In the genomic region with DNA sequence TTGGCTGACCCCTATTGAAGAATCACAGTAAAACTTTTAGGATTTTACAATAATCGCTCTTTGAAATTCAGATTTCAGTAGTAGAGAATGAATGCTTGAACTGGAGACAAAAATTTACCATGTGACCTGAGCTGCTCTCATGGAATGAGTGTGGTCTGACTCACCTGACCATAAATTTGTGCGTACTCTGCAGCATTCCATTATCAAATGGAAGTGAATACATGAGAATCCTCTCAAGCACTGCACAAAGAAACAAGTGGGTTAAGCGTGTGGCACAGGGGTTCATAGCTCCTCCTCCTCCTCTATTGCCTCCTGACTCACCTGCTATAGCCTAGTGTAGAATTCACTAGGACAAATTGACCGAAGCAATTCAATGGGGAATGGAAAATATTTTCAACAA, we compare ENCODE assay signal across 26 cellular contexts.
DNase-seq lines count a peak whose midpoint lies in the region; ATAC-seq, FAIRE-seq and TF ChIP-seq lines count a peak whose summit lies in the region.
"Had no signal": no experiment of that assay in that cellular context is flagged by ENCODE, and none has a peak within 500 bp of the region (broad histone marks: within the 10 kb centered on the region; RNA-seq: fewer than 3 reads in every experiment).

No MANE protein-coding gene starts in this region.

- no peak overlapping the region for H3K27ac Mint-ChIP-seq in activated naive CD4-positive, alpha-beta T cell treated with anti-CD3 and anti-CD28 coated beads, Interleukin-2, amount 10 ng/mL, durations not matched to agents 7 days and 5 days
- no peak overlapping the region for H3K27ac Mint-ChIP-seq in activated naive CD8-positive, alpha-beta T cell treated with anti-CD3 and anti-CD28 coated beads for 36 hours
- H3K27ac Mint-ChIP-seq: activated CD4-positive, alpha-beta T cell treated with anti-CD3 and anti-CD28 coated beads, Interleukin-2, amount 10 ng/mL, durations not matched to agents 24 days and 14 days; activated CD8-positive, alpha-beta memory T cell treated with anti-CD3 and anti-CD28 coated beads, Interleukin-2, amount 10 ng/mL, durations not matched to agents 7 days and 5 days; activated naive CD8-positive, alpha-beta T cell treated with anti-CD3 and anti-CD28 coated beads, Interleukin-2, amount 10 ng/mL, durations not matched to agents 7 days and 5 days; activated T-helper 17 cell treated with anti-CD3 and anti-CD28 coated beads, Interleukin-2, amount 50 U/mL, for 72 hours; dendritic cell treated with granulocyte-macrophage colony-stimulating factor and Interleukin-4, amounts not matched to agents 40 ng/mL and 50 ng/mL, for 4 days; memory B cell had no signal

- no peaks in the 10 kb centered on the region for H3K36me3 ChIP-seq in PC-3 (ENCODE audit: low read depth, low read length)
- H3K36me3 ChIP-seq in brain microvascular endothelial cell (replicated peaks), result no peaks in the 10 kb centered on the region
- H3K36me3 ChIP-seq: cardiac muscle cell, HAP-1 had no signal

- no peaks in the 10 kb centered on the region for H3K36me3 Mint-ChIP-seq in activated naive CD4-positive, alpha-beta T cell treated with anti-CD3 and anti-CD28 coated beads, Interleukin-2, amount 10 ng/mL, durations not matched to agents 7 days and 5 days
- no peaks in the 10 kb centered on the region for H3K36me3 Mint-ChIP-seq in activated naive CD8-positive, alpha-beta T cell treated with anti-CD3 and anti-CD28 coated beads for 36 hours
- H3K36me3 Mint-ChIP-seq: activated CD8-positive, alpha-beta memory T cell treated with anti-CD3 and anti-CD28 coated beads, Interleukin-2, amount 10 ng/mL, durations not matched to agents 7 days and 5 days; activated naive CD8-positive, alpha-beta T cell treated with anti-CD3 and anti-CD28 coated beads, Interleukin-2, amount 10 ng/mL, durations not matched to agents 7 days and 5 days; memory B cell had no signal

- H3K79me2 ChIP-seq in PC-3 (ENCODE audit: low read length), result no peaks in the 10 kb centered on the region

- H3K27me3 ChIP-seq in PC-3 (ENCODE audit: low read length), result no peaks in the 10 kb centered on the region
- no peaks in the 10 kb centered on the region for H3K27me3 ChIP-seq in brain microvascular endothelial cell (replicated peaks)
- H3K27me3 ChIP-seq: cardiac muscle cell had no signal

- H3K4me3 ChIP-seq in PC-3 (ENCODE audit: low read length), result no peak overlapping the region
- H3K4me3 ChIP-seq in brain microvascular endothelial cell (ENCODE audit: low read depth, low read length), result no peak overlapping the region
- H3K4me3 ChIP-seq: cardiac muscle cell, HAP-1 had no signal

- H3K9me3 Mint-ChIP-seq in activated naive CD4-positive, alpha-beta T cell treated with anti-CD3 and anti-CD28 coated beads, Interleukin-2, amount 10 ng/mL, durations not matched to agents 7 days and 5 days, result peaks cover 4% of the 10 kb centered on the region
- peaks cover 4% of the 10 kb centered on the region for H3K9me3 Mint-ChIP-seq in activated naive CD8-positive, alpha-beta T cell treated with anti-CD3 and anti-CD28 coated beads for 36 hours

- no peak for TF ChIP-seq CTCF in PC-3 (conservative IDR thresholded peaks at IDR 0.05; ENCODE audit: low read depth, low read length)
- no peak for TF ChIP-seq CTCF in brain microvascular endothelial cell (IDR thresholded peaks at IDR 0.05; ENCODE audit: low read depth, low read length, missing control alignments)

- POLR2A ChIA-PET in PC-3 (lab: Charles Lee; ENCODE audit: unreplicated experiment), result no interaction called here

- no TSS peak for BruUV-seq in PC-3 (replicated peaks; lab: Mats Ljungman, UMichigan)

- H3K27me3 Mint-ChIP-seq in activated naive CD4-positive, alpha-beta T cell treated with anti-CD3 and anti-CD28 coated beads, Interleukin-2, amount 10 ng/mL, durations not matched to agents 7 days and 5 days, result no peaks in the 10 kb centered on the region
- no peaks in the 10 kb centered on the region for H3K27me3 Mint-ChIP-seq in activated naive CD8-positive, alpha-beta T cell treated with anti-CD3 and anti-CD28 coated beads for 36 hours
- H3K27me3 Mint-ChIP-seq: activated CD4-positive, alpha-beta T cell treated with anti-CD3 and anti-CD28 coated beads, Interleukin-2, amount 10 ng/mL, durations not matched to agents 24 days and 14 days; activated CD8-positive, alpha-beta memory T cell treated with anti-CD3 and anti-CD28 coated beads, Interleukin-2, amount 10 ng/mL, durations not matched to agents 7 days and 5 days; activated naive CD8-positive, alpha-beta T cell treated with anti-CD3 and anti-CD28 coated beads, Interleukin-2, amount 10 ng/mL, durations not matched to agents 7 days and 5 days; activated T-helper 17 cell treated with anti-CD3 and anti-CD28 coated beads, Interleukin-2, amount 50 U/mL, for 72 hours; dendritic cell treated with granulocyte-macrophage colony-stimulating factor and Interleukin-4, amounts not matched to agents 40 ng/mL and 50 ng/mL, for 4 days; memory B cell had no signal

- DNase-seq in H54 (ENCODE audit: insufficient read length, low spot score), result peak; percentile 4
- DNase-seq in PC-3, result peak; percentile 94
- DNase-seq in brain microvascular endothelial cell, result peak; percentile 23
- DNase-seq in renal cortical epithelial cell (ENCODE audit: low read depth), result peak; percentile 67
- no peak for DNase-seq in activated naive CD4-positive, alpha-beta T cell treated with anti-CD3 and anti-CD28 coated beads, Interleukin-2, amount 10 ng/mL, durations not matched to agents 7 days and 5 days
- no peak for DNase-seq in activated naive CD8-positive, alpha-beta T cell treated with anti-CD3 and anti-CD28 coated beads for 36 hours
- DNase-seq: activated CD4-positive, alpha-beta T cell treated with anti-CD3 and anti-CD28 coated beads, Interleukin-2, amount 10 ng/mL, durations not matched to agents 24 days and 14 days; activated CD8-positive, alpha-beta memory T cell treated with anti-CD3 and anti-CD28 coated beads, Interleukin-2, amount 10 ng/mL, durations not matched to agents 7 days and 5 days; activated naive CD8-positive, alpha-beta T cell treated with anti-CD3 and anti-CD28 coated beads, Interleukin-2, amount 10 ng/mL, durations not matched to agents 7 days and 5 days; foreskin fibroblast; hypothalamus; islet precursor cell; NCI-H1092; NCI-H2029 treated with DMSO at 0.1 percent for 48 hours; NCI-H510A; nucleus accumbens; stimulated activated CD4-positive, alpha-beta T cell treated with anti-CD3 and anti-CD28 coated beads, Interleukin-12 subunit alpha, Interleukin-12 subunit beta, amount 100 ng/mL, for 4 hours; trophoblast cell had no signal

- peaks cover 11% of the 10 kb centered on the region for H3K4me1 ChIP-seq in PC-3 (ENCODE audit: insufficient read depth, low read length)

- in situ Hi-C loops in brain microvascular endothelial cell (cut with HindIII; ENCODE audit: low pct_ligation_motif_present, low sequenced_read_pairs), result no loop called here

- no peak for TF ChIP-seq POLR2A in H54 (IDR thresholded peaks at IDR 0.05; ENCODE audit: low read depth, low read length)

- H3F3A ChIP-seq in PC-3 (ENCODE audit: low read length, unreplicated experiment), result no peaks in the 10 kb centered on the region

- H3K27ac ChIP-seq in PC-3 (ENCODE audit: low read length) (no peak overlapping the region), brain microvascular endothelial cell (no peak overlapping the region)
- H3K27ac ChIP-seq: cardiac muscle cell, KMS-11 had no signal

- intact Hi-C loops in PC-3 (cut with micrococcal nuclease), result loop anchor here (1.0 kb wide), 1 partner anchor 8 kb away; no protein-coding TSS in a partner anchor

- peak overlapping the region; percentile 20; the same call in 1 of the 2 replicates for H2AFZ ChIP-seq in PC-3 (ENCODE audit: low read length)

- H3K9me3 ChIP-seq in PC-3 (ENCODE audit: low read length), result no peaks in the 10 kb centered on the region
- H3K9me3 ChIP-seq: HAP-1 had no signal

- FAIRE-seq in H54 (lab: Jason Lieb, UNC), result peak; percentile 99

- peak; percentile 100 for ATAC-seq in PC-3
- ATAC-seq in HG03135 (IDR thresholded peaks at IDR 0.05; ENCODE audit: unreplicated experiment), result no peak
- ATAC-seq: activated CD8-positive, alpha-beta memory T cell treated with anti-CD3 and anti-CD28 coated beads, Interleukin-2, amount 10 ng/mL, durations not matched to agents 7 days and 5 days; activated T-helper 17 cell treated with anti-CD3 and anti-CD28 coated beads, Interleukin-2, amount 50 U/mL, for 72 hours; Right ventricle myocardium inferior had no signal

- no peaks in the 10 kb centered on the region for H4K20me1 ChIP-seq in PC-3 (ENCODE audit: low read length)

- CTCF ChIA-PET in PC-3 (lab: Charles Lee), result no interaction called here
- CTCF ChIA-PET in activated naive CD4-positive, alpha-beta T cell treated with anti-CD3 and anti-CD28 coated beads, Interleukin-2, amount 10 ng/mL, durations not matched to agents 7 days and 5 days (lab: Charles Lee), result no interaction called here

- H3K9me2 ChIP-seq in PC-3 (replicated peaks; ENCODE audit: low read length), result no peaks in the 10 kb centered on the region

- 0 out of 2 replicates have a peak overlapping the region, but pooled peaks have one; percentile 23 for H3K4me2 ChIP-seq in PC-3 (ENCODE audit: low read length)
- H3K4me2 ChIP-seq: KMS-11 had no signal

- H3K4me3 Mint-ChIP-seq in activated naive CD4-positive, alpha-beta T cell treated with anti-CD3 and anti-CD28 coated beads, Interleukin-2, amount 10 ng/mL, durations not matched to agents 7 days and 5 days, result no peak overlapping the region
- no peak overlapping the region for H3K4me3 Mint-ChIP-seq in activated naive CD8-positive, alpha-beta T cell treated with anti-CD3 and anti-CD28 coated beads for 36 hours
- H3K4me3 Mint-ChIP-seq: activated CD4-positive, alpha-beta T cell treated with anti-CD3 and anti-CD28 coated beads, Interleukin-2, amount 10 ng/mL, durations not matched to agents 24 days and 14 days; activated CD8-positive, alpha-beta memory T cell treated with anti-CD3 and anti-CD28 coated beads, Interleukin-2, amount 10 ng/mL, durations not matched to agents 7 days and 5 days; activated naive CD8-positive, alpha-beta T cell treated with anti-CD3 and anti-CD28 coated beads, Interleukin-2, amount 10 ng/mL, durations not matched to agents 7 days and 5 days; activated T-helper 17 cell treated with anti-CD3 and anti-CD28 coated beads, Interleukin-2, amount 50 U/mL, for 72 hours; dendritic cell treated with granulocyte-macrophage colony-stimulating factor and Interleukin-4, amounts not matched to agents 40 ng/mL and 50 ng/mL, for 4 days; memory B cell had no signal

- no peak overlapping the region for H3K9ac ChIP-seq in PC-3 (ENCODE audit: low read length)
- H3K9ac ChIP-seq: KMS-11 had no signal

- H3K4me1 Mint-ChIP-seq in activated naive CD4-positive, alpha-beta T cell treated with anti-CD3 and anti-CD28 coated beads, Interleukin-2, amount 10 ng/mL, durations not matched to agents 7 days and 5 days, result no peaks in the 10 kb centered on the region
- H3K4me1 Mint-ChIP-seq in activated naive CD8-positive, alpha-beta T cell treated with anti-CD3 and anti-CD28 coated beads for 36 hours, result no peaks in the 10 kb centered on the region
- H3K4me1 Mint-ChIP-seq: activated CD4-positive, alpha-beta T cell treated with anti-CD3 and anti-CD28 coated beads, Interleukin-2, amount 10 ng/mL, durations not matched to agents 24 days and 14 days; activated CD8-positive, alpha-beta memory T cell treated with anti-CD3 and anti-CD28 coated beads, Interleukin-2, amount 10 ng/mL, durations not matched to agents 7 days and 5 days; activated naive CD8-positive, alpha-beta T cell treated with anti-CD3 and anti-CD28 coated beads, Interleukin-2, amount 10 ng/mL, durations not matched to agents 7 days and 5 days; activated T-helper 17 cell treated with anti-CD3 and anti-CD28 coated beads, Interleukin-2, amount 50 U/mL, for 72 hours; memory B cell had no signal

Comparison
In these comparisons a context has a peak if more than half of its experiments do, and no peak if none do; other contexts are left out.
1. DNase-seq: peak in H54 (single experiment), PC-3 (single experiment), brain microvascular endothelial cell (single experiment) and renal cortical epithelial cell (single experiment); none in activated naive CD4-positive, alpha-beta T cell treated with anti-CD3 and anti-CD28 coated beads, Interleukin-2, amount 10 ng/mL, durations not matched to agents 7 days and 5 days (single experiment) and activated naive CD8-positive, alpha-beta T cell treated with anti-CD3 and anti-CD28 coated beads for 36 hours (single experiment).